ENCODE assay signal across 15 cellular contexts in the genomic region with DNA sequence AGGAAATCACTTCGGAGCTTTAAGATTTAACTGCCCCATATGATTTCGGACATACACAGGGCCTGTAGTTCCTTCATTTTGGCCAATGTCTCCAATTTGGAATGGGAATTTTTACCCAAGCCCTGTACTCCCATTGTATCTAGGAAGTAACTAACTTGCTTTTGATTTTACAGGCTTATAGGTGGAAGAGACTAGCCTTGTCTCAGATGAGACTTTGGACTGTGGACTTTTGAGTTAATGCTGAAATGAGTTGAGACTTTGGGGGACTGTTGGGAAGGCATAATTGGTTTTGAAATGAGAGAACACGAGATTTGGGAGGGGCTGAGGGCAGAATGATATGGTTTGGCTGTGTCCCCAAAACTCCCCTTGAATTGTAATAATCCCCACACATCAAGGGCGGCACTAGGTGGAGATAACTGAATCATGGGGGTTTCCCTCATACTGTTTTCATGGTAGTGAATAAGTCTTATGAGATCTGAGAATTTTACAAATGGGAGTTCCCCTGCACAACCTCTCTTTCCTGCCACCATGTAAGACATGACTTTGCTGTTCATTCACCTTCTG.
"Had no signal": no experiment of that assay in that cellular context is flagged by ENCODE, and none has a peak within 500 bp of the region (broad histone marks: within the 10 kb centered on the region; RNA-seq: fewer than 3 reads in every experiment).

No MANE protein-coding gene starts in this region.

- H3K27me3 Mint-ChIP-seq: activated CD4-positive, alpha-beta memory T cell treated with anti-CD3 and anti-CD28 coated beads, Interleukin-2, amount 10 ng/mL, durations not matched to agents 7 days and 5 days; activated naive CD8-positive, alpha-beta T cell; brain; naive B cell had no signal

- H3K4me1 Mint-ChIP-seq: activated CD4-positive, alpha-beta memory T cell treated with anti-CD3 and anti-CD28 coated beads, Interleukin-2, amount 10 ng/mL, durations not matched to agents 7 days and 5 days; T-cell had no signal

- H3K27ac Mint-ChIP-seq: activated CD4-positive, alpha-beta memory T cell treated with anti-CD3 and anti-CD28 coated beads, Interleukin-2, amount 10 ng/mL, durations not matched to agents 7 days and 5 days; activated naive CD8-positive, alpha-beta T cell; brain; T-cell had no signal

- DNase-seq: activated CD4-positive, alpha-beta memory T cell treated with anti-CD3 and anti-CD28 coated beads, Interleukin-2, amount 10 ng/mL, durations not matched to agents 7 days and 5 days; activated CD8-positive, alpha-beta memory T cell treated with anti-CD3 and anti-CD28 coated beads, Interleukin-2, amount 50 U/mL, for 4 hours; central memory CD4-positive, alpha-beta T cell; colonic mucosa; esophagus squamous epithelium; islet precursor cell; naive B cell; pancreas; SK-N-SH; stimulated activated CD4-positive, alpha-beta T cell treated with anti-CD3 and anti-CD28 coated beads, Interleukin-4, amount 100 ng/mL, for 1 hour; T-cell; T-helper 9 cell; upper lobe of right lung had no signal

- ATAC-seq: pancreas, T-cell, upper lobe of right lung had no signal

- H3K4me3 Mint-ChIP-seq: activated CD4-positive, alpha-beta memory T cell treated with anti-CD3 and anti-CD28 coated beads, Interleukin-2, amount 10 ng/mL, durations not matched to agents 7 days and 5 days; activated naive CD8-positive, alpha-beta T cell; brain; naive B cell; T-cell had no signal
